Comparison of ENCODE assay signal across 9 cellular contexts in the genomic region with DNA sequence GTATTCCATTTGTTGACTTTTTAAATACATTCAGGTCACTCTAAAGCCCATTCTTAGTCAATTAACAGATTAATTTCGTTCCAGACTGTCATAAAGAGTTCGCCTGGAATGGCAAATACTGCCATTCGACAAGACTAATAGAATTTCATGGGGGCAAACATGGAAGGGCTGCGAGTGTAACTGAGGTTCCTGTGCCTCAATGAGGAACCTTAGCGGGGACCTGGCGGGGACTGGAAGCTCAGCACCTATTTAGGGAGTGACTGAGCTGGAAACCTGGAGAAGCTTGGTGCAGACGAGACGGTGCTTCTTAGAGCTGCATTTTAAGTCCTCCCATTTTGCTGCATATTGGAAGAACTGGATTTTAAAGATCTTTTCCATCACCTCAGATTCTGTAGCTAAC. TPM values are rescaled to one million over a fixed set of nuclear protein-coding genes. Genes with fewer than 3 reads are reported as not detected.
DNase-seq lines count a peak whose midpoint lies in the region; ATAC-seq and TF ChIP-seq lines count a peak whose summit lies in the region.
"Had no signal": no experiment of that assay in that cellular context is flagged by ENCODE, and none has a peak within 500 bp of the region (broad histone marks: within the 10 kb centered on the region; RNA-seq: fewer than 3 reads in every experiment).

No MANE protein-coding gene starts in this region.

- H3K27ac Mint-ChIP-seq in CD8-positive, alpha-beta memory T cell: no peak overlapping the region
- no peak overlapping the region for H3K27ac Mint-ChIP-seq in effector memory CD8-positive, alpha-beta T cell

- peaks cover 56 to 83% of the 10 kb centered on the region in 2 donors for H3K27me3 Mint-ChIP-seq in CD8-positive, alpha-beta memory T cell
- H3K27me3 Mint-ChIP-seq in effector memory CD8-positive, alpha-beta T cell: peaks cover 62 to 81% of the 10 kb centered on the region in 2 donors

- DNase-seq in CD8-positive, alpha-beta memory T cell: no peak
- no peak for DNase-seq in PC-9
- DNase-seq in epithelial cell of proximal tubule (ENCODE audit: low read depth): no peak
- no peak for DNase-seq in sciatic nerve (ENCODE audit: low spot score)
- no peak for DNase-seq in activated gamma-delta T cell (lab: John Stamatoyannopoulos, UW)
- DNase-seq in effector memory CD8-positive, alpha-beta T cell: no peak
- no peak for DNase-seq in NCI-H1694 (lab: John Stamatoyannopoulos, UW)
- DNase-seq: activated naive CD4-positive, alpha-beta T cell had no signal

- H3K4me1 ChIP-seq in CD8-positive, alpha-beta memory T cell (ENCODE audit: insufficient read depth, low read length): peaks cover 11% of the 10 kb centered on the region
- H3K4me1 ChIP-seq in PC-9 (replicated peaks; ENCODE audit: insufficient read depth): peaks cover 7% of the 10 kb centered on the region
- peaks cover 23% of the 10 kb centered on the region for H3K4me1 ChIP-seq in neuron (ENCODE audit: insufficient read depth, low read length)

- H3K9me2 ChIP-seq in PC-9 (ENCODE audit: insufficient read depth): no peaks in the 10 kb centered on the region

- TF ChIP-seq CTCF in PC-9 (conservative IDR thresholded peaks at IDR 0.05): no peak
- no peak for TF ChIP-seq CTCF in epithelial cell of proximal tubule (conservative IDR thresholded peaks at IDR 0.05; ENCODE audit: low read depth, low read length)

- H4K20me1 ChIP-seq in PC-9 (ENCODE audit: insufficient read depth): no peaks in the 10 kb centered on the region

- CTCF ChIA-PET in CD8-positive, alpha-beta memory T cell (lab: Charles Lee): no interaction called here
- CTCF ChIA-PET in PC-9 (lab: Charles Lee): no interaction called here

- H3K4me2 ChIP-seq in PC-9: peak overlapping the region; percentile 90

- BruUV-seq in PC-9 (replicated peaks; lab: Mats Ljungman, UMichigan): no TSS peak

- H3K27me3 ChIP-seq in CD8-positive, alpha-beta memory T cell (ENCODE audit: insufficient read depth, low read length, poor library complexity, severe bottlenecking): peaks cover 47% of the 10 kb centered on the region
- peaks cover 14% of the 10 kb centered on the region; the same call in 1 of the 2 replicates for H3K27me3 ChIP-seq in PC-9 (ENCODE audit: insufficient read depth, low read depth)
- H3K27me3 ChIP-seq in neuron (ENCODE audit: insufficient read depth, low read length): no peaks in the 10 kb centered on the region

- H2AFZ ChIP-seq in PC-9 (peak overlapping the region; percentile 87; the same call in 1 of the 2 replicates), neuron (ENCODE audit: low read depth, low read length) (no peak overlapping the region)

- H3K4me3 ChIP-seq in CD8-positive, alpha-beta memory T cell (ENCODE audit: low read length): no peak overlapping the region
- H3K4me3 ChIP-seq in PC-9 (peak overlapping the region; percentile 63; the same call in 1 of the 2 replicates), epithelial cell of proximal tubule (ENCODE audit: low read depth, low read length) (peak overlapping the region; percentile 69), neuron (ENCODE audit: low read length) (peak overlapping the region; percentile 69)

- peak overlapping the region in 5 of 7 donors; percentile 34 to 55 (median 47) for H3K4me3 Mint-ChIP-seq in CD8-positive, alpha-beta memory T cell
- peak overlapping the region in 1 of 2 donors; percentile 76 for H3K4me3 Mint-ChIP-seq in effector memory CD8-positive, alpha-beta T cell

- no peaks in the 10 kb centered on the region for H3K36me3 ChIP-seq in CD8-positive, alpha-beta memory T cell (ENCODE audit: insufficient read depth, low read length)
- H3K36me3 ChIP-seq in PC-9 (ENCODE audit: low read depth) (no peaks in the 10 kb centered on the region), neuron (ENCODE audit: insufficient read depth, low read length) (peaks cover 28% of the 10 kb centered on the region)

- no peaks in the 10 kb centered on the region for H3F3A ChIP-seq in PC-9 (ENCODE audit: insufficient read depth, low read depth)

- POLR2A ChIA-PET in CD8-positive, alpha-beta memory T cell (lab: Charles Lee): no interaction called here
- POLR2A ChIA-PET in PC-9 (lab: Charles Lee; ENCODE audit: unreplicated experiment): interaction anchor here (0.6 kb wide), 1 partner anchor 1125 kb away, joined by 3 read pairs; no protein-coding TSS in a partner anchor

- no peaks in the 10 kb centered on the region for H3K79me2 ChIP-seq in PC-9 (ENCODE audit: low read depth)

- peaks cover 25 to 41% (median 33%) of the 10 kb centered on the region in 3 donors for H3K4me1 Mint-ChIP-seq in CD8-positive, alpha-beta memory T cell
- H3K4me1 Mint-ChIP-seq in effector memory CD8-positive, alpha-beta T cell (ENCODE audit: low read depth in 2 of 2): peaks cover 17 to 19% of the 10 kb centered on the region in 2 donors

- no peaks in the 10 kb centered on the region for H3K9me3 ChIP-seq in CD8-positive, alpha-beta memory T cell (ENCODE audit: low read length)
- H3K9me3 ChIP-seq in PC-9 (ENCODE audit: insufficient read depth, low read depth): no peaks in the 10 kb centered on the region
- peaks cover 6% of the 10 kb centered on the region for H3K9me3 ChIP-seq in neuron (ENCODE audit: low read length)

- H3K9me3 Mint-ChIP-seq in CD8-positive, alpha-beta memory T cell: peaks cover 0 to 5% (median 0%) of the 10 kb centered on the region in 5 donors
- H3K9me3 Mint-ChIP-seq in effector memory CD8-positive, alpha-beta T cell: no peaks in the 10 kb centered on the region

- intact Hi-C loops in PC-9 (cut with micrococcal nuclease; ENCODE audit: unreplicated experiment): loop anchor here (2.0 kb wide), 1 partner anchor 1118 kb away; no protein-coding TSS in a partner anchor
- intact Hi-C loops in sciatic nerve (cut with DNase I): loop anchor here (5.0 kb wide), 1 partner anchor 828 kb away; no protein-coding TSS in a partner anchor

- H3K27ac ChIP-seq in CD8-positive, alpha-beta memory T cell (ENCODE audit: low read depth, low read length): no peak overlapping the region
- no peak overlapping the region for H3K27ac ChIP-seq in PC-9

- H3K36me3 Mint-ChIP-seq in CD8-positive, alpha-beta memory T cell: no peaks in the 10 kb centered on the region
- no peaks in the 10 kb centered on the region for H3K36me3 Mint-ChIP-seq in effector memory CD8-positive, alpha-beta T cell (ENCODE audit: insufficient read depth)

- ATAC-seq in sciatic nerve: no peak
- ATAC-seq in effector memory CD8-positive, alpha-beta T cell (replicated peaks): no peak

RNA-seq across cellular contexts. Expression of gene VCAN, which starts 3.4 kb away (rescaled TPM):
- under 1 TPM; 0.24 to 0.33 TPM for total RNA-seq in CD8-positive, alpha-beta memory T cell
- not detected for polyA plus RNA-seq in CD8-positive, alpha-beta memory T cell
- 0.28 and 0.43 TPM in 2 replicates for total RNA-seq in PC-9 (2021)
- total RNA-seq in epithelial cell of proximal tubule: 185 and 323 TPM in 2 replicates
- 98.0 TPM for total RNA-seq in sciatic nerve

Comparison
In these comparisons a context has a peak if more than half of its experiments do, and no peak if none do; other contexts are left out.
1. RNA of gene VCAN, which starts 3.4 kb away (total RNA-seq): 185 to 323 TPM in epithelial cell of proximal tubule and 98.0 TPM in sciatic nerve (single experiment); 0.24 to 0.33 TPM in CD8-positive, alpha-beta memory T cell and 0.28 to 0.43 TPM in PC-9; every median in the first group is over 10 times any median in the second.